In genomic region chr2:169823996-169824372, GRCh38 we compare ENCODE assay signal across 8 cellular contexts. TPM values are rescaled to one million over a fixed set of nuclear protein-coding genes. Genes with fewer than 3 reads are reported as not detected.
DNase-seq lines count a peak whose midpoint lies in the region; ATAC-seq and TF ChIP-seq lines count a peak whose summit lies in the region.

No MANE protein-coding gene starts in this region.

- POLR2A ChIA-PET in AG04449 (lab: Yijun Ruan, JAX), result interaction anchor here (1.8 kb wide), 1 partner anchor 16 kb away, joined by 5 read pairs; no protein-coding TSS in a partner anchor
- POLR2A ChIA-PET in IMR-90 (lab: Charles Lee; ENCODE audit: unreplicated experiment), result interaction anchor here (0.5 kb wide), 2 partner anchors 21 to 48 kb away, joined by 3 to 4 read pairs; no protein-coding TSS in a partner anchor

- H3K27ac ChIP-seq in IMR-90 (ENCODE audit: insufficient read depth, low read length), result peak overlapping the region; percentile 88
- H3K27ac ChIP-seq in mammary epithelial cell (ENCODE audit: insufficient read depth, low read depth, low read length), result peak overlapping the region; percentile 76
- H3K27ac ChIP-seq in mucosa of rectum (ENCODE audit: low read depth in 2 of 2, low read length in 2 of 2), result peak overlapping the region in 1 of 2 donors; percentile 61

- no peak overlapping the region for H2BK15ac ChIP-seq in IMR-90 (ENCODE audit: low read depth, low read length)

- H3K79me2 ChIP-seq in mammary epithelial cell (ENCODE audit: insufficient read depth, low read length), result peaks cover 65% of the 10 kb centered on the region

- H4K8ac ChIP-seq in IMR-90 (ENCODE audit: low read depth in 2 of 2, low read length in 2 of 2), result peak overlapping the region; percentile 66 to 73; a peak in 2 of 4 replicates

- H4K20me1 ChIP-seq in IMR-90 (ENCODE audit: insufficient read depth, low read length) (peaks cover 14% of the 10 kb centered on the region), mammary epithelial cell (ENCODE audit: insufficient read depth, low read length) (no peaks in the 10 kb centered on the region)

- WGBS in IMR-90 (ENCODE audit: extremely low coverage in 2 of 2, insufficient read length in 1 of 2), 2 experiments, result no CpG with 5 or more reads among the region's 4 CpGs
- 15% methylated on average over 4 of the region's 4 CpGs for WGBS in mammary epithelial cell (ENCODE audit: low coverage, missing lambda C conversion rate)

- no peak overlapping the region for H2BK20ac ChIP-seq in IMR-90 (ENCODE audit: low read depth, low read length)

- H3K27me3 ChIP-seq in IMR-90 (ENCODE audit: control insufficient read depth, insufficient read depth, low read length) (no peaks in the 10 kb centered on the region), mammary epithelial cell (ENCODE audit: insufficient read depth, low read length) (no peaks in the 10 kb centered on the region), mucosa of rectum (ENCODE audit: control insufficient read depth in 2 of 2, insufficient read depth in 2 of 2, low read length in 2 of 2) (no peaks in the 10 kb centered on the region)

- peak overlapping the region; percentile 96 for H3K23ac ChIP-seq in IMR-90 (ENCODE audit: low read depth, low read length)

- no peak overlapping the region for H2BK120ac ChIP-seq in IMR-90 (ENCODE audit: low read depth, low read length)

- peak overlapping the region; percentile 85 for H3K4me2 ChIP-seq in IMR-90 (ENCODE audit: low read depth, low read length)
- H3K4me2 ChIP-seq in mammary epithelial cell (ENCODE audit: insufficient read depth, low read depth, low read length), result peak overlapping the region; percentile 94

- in situ Hi-C loops in IMR-90 (cut with MboI; ENCODE audit: low sequenced_read_pairs), result loop anchor here (25.0 kb wide), 1 partner anchor 1113 kb away; the partner anchor contains the start of gene GORASP2
- in situ Hi-C loops in mammary epithelial cell (cut with MboI; ENCODE audit: low sequenced_read_pairs in 2 of 2), result no loop called here

- TF ChIP-seq CTCF in AG04449 (IDR thresholded peaks at IDR 0.05; ENCODE audit: insufficient read depth, low read length, missing control alignments), result no peak
- no peak for TF ChIP-seq CTCF in IMR-90 (conservative IDR thresholded peaks at IDR 0.05; ENCODE audit: low read depth, low read length)
- no peak for TF ChIP-seq CTCF in mammary epithelial cell (conservative IDR thresholded peaks at IDR 0.05 in 1 of 2, IDR thresholded peaks at IDR 0.05 in 1 of 2; ENCODE audit: extremely low read depth in 1 of 2, insufficient read depth in 1 of 2, low read depth in 1 of 2, low read length in 2 of 2)

- H2AFZ ChIP-seq in IMR-90 (replicated peaks; ENCODE audit: low read length, poor library complexity), result peak overlapping the region; percentile 99
- peak overlapping the region; percentile 92 for H2AFZ ChIP-seq in mammary epithelial cell (ENCODE audit: low read depth, low read length)

- peak overlapping the region; percentile 14; the same call in 1 of the 2 replicates for H3K18ac ChIP-seq in IMR-90 (ENCODE audit: low read depth, low read length)

- H3K79me1 ChIP-seq in IMR-90 (ENCODE audit: low read depth in 1 of 2, low read length in 2 of 2), result peaks cover 24 to 53% of the 10 kb centered on the region in 2 experiments

- H3K36me3 ChIP-seq in IMR-90 (ENCODE audit: control insufficient read depth, insufficient read depth, low read length) (peaks cover 2% of the 10 kb centered on the region; the same call in 1 of the 2 replicates), mammary epithelial cell (ENCODE audit: insufficient read depth, low read length) (no peaks in the 10 kb centered on the region), mucosa of rectum (ENCODE audit: control insufficient read depth in 2 of 2, insufficient read depth in 2 of 2, low read length in 2 of 2) (peaks cover 2 to 8% of the 10 kb centered on the region in 2 donors)

- CTCF ChIA-PET in AG04449 (lab: Yijun Ruan, JAX) (interaction anchor here (0.7 to 3.3 kb wide), 13 partner anchors 8 to 105 kb away, joined by 3 to 19 read pairs (median 6); no protein-coding TSS in a partner anchor), IMR-90 (lab: Yijun Ruan, JAX) (interaction anchor here (0.6 to 1.4 kb wide), 5 partner anchors 9 to 1426 kb away, joined by 3 to 5 read pairs (median 4); no protein-coding TSS in a partner anchor), mammary epithelial cell (lab: Charles Lee; ENCODE audit: low non-redundant PET) (interaction anchor here (0.6 to 0.7 kb wide), 2 partner anchors 103 to 991 kb away, joined by 4 to 5 read pairs; no protein-coding TSS in a partner anchor)

- H3K9ac ChIP-seq in IMR-90 (ENCODE audit: low read depth, low read length) (peak overlapping the region; percentile 79), mammary epithelial cell (ENCODE audit: insufficient read depth, low read length) (peak overlapping the region; percentile 85), mucosa of rectum (ENCODE audit: low read depth in 1 of 2, low read length in 2 of 2) (peak overlapping the region; percentile 78 to 81)

- no peak for TF ChIP-seq RAD21 in IMR-90 (IDR thresholded peaks at IDR 0.05; ENCODE audit: low read length)

- 0 out of 2 replicates have a peak, but pooled peaks cover 3% of the 10 kb centered on the region for H3K9me1 ChIP-seq in IMR-90 (ENCODE audit: insufficient read depth, low read length)

- no peak for TF ChIP-seq POLR2A in IMR-90 (IDR thresholded peaks at IDR 0.05; ENCODE audit: low read depth, low read length)

- peak overlapping the region; percentile 74; the same call in 1 of the 2 replicates for H4K5ac ChIP-seq in IMR-90 (ENCODE audit: low read depth, low read length)

- H3K4ac ChIP-seq in IMR-90 (ENCODE audit: low read depth, low read length), result peak overlapping the region; percentile 63

- H3K4me1 ChIP-seq in IMR-90 (ENCODE audit: control insufficient read depth, insufficient read depth, low read length) (peaks cover 4% of the 10 kb centered on the region), mammary epithelial cell (ENCODE audit: insufficient read depth, low read length) (peaks cover 28% of the 10 kb centered on the region), mucosa of rectum (ENCODE audit: control insufficient read depth in 2 of 2, insufficient read depth in 2 of 2, low read length in 2 of 2) (peaks cover 9 to 26% of the 10 kb centered on the region in 2 donors)

- peak overlapping the region; percentile 46; the same call in 1 of the 2 replicates for H4K91ac ChIP-seq in IMR-90 (ENCODE audit: insufficient read depth, low read depth, low read length)

- H3K9me3 ChIP-seq in IMR-90 (ENCODE audit: control insufficient read depth, insufficient read depth, low read length) (no peaks in the 10 kb centered on the region), mammary epithelial cell (replicated peaks; ENCODE audit: insufficient read depth, low read length) (no peaks in the 10 kb centered on the region), mucosa of rectum (ENCODE audit: control insufficient read depth in 2 of 2, low read length in 2 of 2) (no peaks in the 10 kb centered on the region)

- H2AK5ac ChIP-seq in IMR-90 (ENCODE audit: low read depth, low read length), result peak overlapping the region; percentile 22; the same call in 1 of the 2 replicates

- H2BK5ac ChIP-seq in IMR-90 (ENCODE audit: low read depth, low read length, poor library complexity, severe bottlenecking), result peak overlapping the region; percentile 66

- DNase-seq in AG04449 (ENCODE audit: low read depth, low spot score) (no peak), IMR-90 (no peak), mammary epithelial cell (peak; percentile 38), UCSD-AML1 (lab: John Stamatoyannopoulos, UW; ENCODE audit: unreplicated experiment) (no peak), DMS153 (lab: John Stamatoyannopoulos, UW) (no peak), NCI-H1436 treated with DMSO at 0.1 percent for 48 hours (lab: John Stamatoyannopoulos, UW) (no peak)

- dilution Hi-C loops in IMR-90 (cut with HindIII; ENCODE audit: low sequenced_read_pairs, unreplicated experiment) (no loop called here), mammary epithelial cell (cut with HindIII; ENCODE audit: low sequenced_read_pairs) (no loop called here)

- H3K14ac ChIP-seq in IMR-90 (replicated peaks; ENCODE audit: low read depth, low read length), result peak overlapping the region; percentile 53

- no TSS peak for BruUV-seq in IMR-90 (replicated peaks; lab: Mats Ljungman, UMichigan)
- no TSS peak for BruUV-seq in mammary epithelial cell (replicated peaks; lab: Mats Ljungman, UMichigan)

- H3K56ac ChIP-seq in IMR-90 (ENCODE audit: extremely low read depth, insufficient read depth, low read length), result peak overlapping the region; percentile 75; the same call in 1 of the 2 replicates

- H3K4me3 ChIP-seq in AG04449 (ENCODE audit: low read depth, low read length) (peak overlapping the region; percentile 81), IMR-90 (ENCODE audit: insufficient read depth, low read depth, low read length) (peak overlapping the region; percentile 72), mammary epithelial cell (replicated peaks in 1 of 3; ENCODE audit: insufficient read depth in 1 of 3, low read depth in 2 of 3, low read length in 3 of 3) (peak overlapping the region; percentile 76 to 90 (median 78)), mucosa of rectum (ENCODE audit: low read length in 2 of 2) (peak overlapping the region; percentile 89 to 96)

- intact Hi-C loops in IMR-90 (cut with micrococcal nuclease) (loop anchor here (1.0 to 2.0 kb wide), 2 partner anchors 103 to 372 kb away; no protein-coding TSS in a partner anchor), mammary epithelial cell (cut with micrococcal nuclease) (loop anchor here (1.0 kb wide), 1 partner anchor 53 kb away; no protein-coding TSS in a partner anchor)

- peak overlapping the region; percentile 59 for H2AK9ac ChIP-seq in IMR-90 (replicated peaks; ENCODE audit: low read depth, low read length, poor library complexity)

- ATAC-seq in IMR-90 (ENCODE audit: low read depth) (0 out of 2 replicates have a peak, but pooled peaks have one; percentile 0), GM18870 (IDR thresholded peaks at IDR 0.05; ENCODE audit: unreplicated experiment) (no peak)

RNA-seq across cellular contexts. Expression of gene METTL5, which starts 0.7 kb away (rescaled TPM):
- total RNA-seq in IMR-90 (2012; rRNA removed), result 49.8 and 81.9 TPM in 2 replicates
- 31.7 and 38.3 TPM in 2 replicates for polyA plus RNA-seq in IMR-90 (2012; rRNA removed)
- 11.0 and 14.4 TPM in 2 replicates for polyA plus RNA-seq in IMR-90 (2012; cell fraction: cytosol; rRNA removed)
- 2.6 and 9.9 TPM in 2 replicates for polyA plus RNA-seq in IMR-90 (2012; cell fraction: nucleus; rRNA removed; ENCODE audit: low replicate concordance)
- 10 to 100 TPM; 60.2 to 90.6 TPM for total RNA-seq in mammary epithelial cell
- polyA plus RNA-seq in mammary epithelial cell, result 58.3 TPM
- 52.0 TPM for polyA minus RNA-seq in mammary epithelial cell

RNA-seq across cellular contexts. Expression of gene UBR3, which starts 3.3 kb away (rescaled TPM):
- total RNA-seq in IMR-90 (2012; rRNA removed) (33.9 and 51.9 TPM in 2 replicates), mammary epithelial cell (10 to 100 TPM; 28.1 to 34.0 TPM)
- polyA plus RNA-seq in IMR-90 (2012; rRNA removed) (7.3 and 10.0 TPM in 2 replicates), mammary epithelial cell (8.0 TPM)
- 1.5 and 3.0 TPM in 2 replicates for polyA plus RNA-seq in IMR-90 (2012; cell fraction: cytosol; rRNA removed)
- polyA plus RNA-seq in IMR-90 (2012; cell fraction: nucleus; rRNA removed; ENCODE audit: low replicate concordance), result 2.2 and 19.8 TPM in 2 replicates
- polyA minus RNA-seq in mammary epithelial cell, result 23.5 TPM

RNA-seq across cellular contexts. Expression of gene SSB, which starts 25.3 kb away (rescaled TPM):
- total RNA-seq in IMR-90 (2012; rRNA removed), result 41.2 and 137 TPM in 2 replicates
- polyA plus RNA-seq in IMR-90 (2012; rRNA removed), result 65.5 and 75.5 TPM in 2 replicates
- 12.7 and 21.5 TPM in 2 replicates for polyA plus RNA-seq in IMR-90 (2012; cell fraction: cytosol; rRNA removed)
- polyA plus RNA-seq in IMR-90 (2012; cell fraction: nucleus; rRNA removed; ENCODE audit: low replicate concordance), result 5.3 and 48.1 TPM in 2 replicates
- total RNA-seq in mammary epithelial cell, result 10 to 100 TPM; 55.3 to 99.6 TPM
- polyA plus RNA-seq in mammary epithelial cell, result 64.0 TPM
- 26.9 TPM for polyA minus RNA-seq in mammary epithelial cell
